In genomic region chr7:74094224-74095095, GRCh38 we compare ENCODE assay signal across 8 cellular contexts. TPM values are rescaled to one million over a fixed set of nuclear protein-coding genes. Genes with fewer than 3 reads are reported as not detected.
DNase-seq lines count a peak whose midpoint lies in the region; ATAC-seq and TF ChIP-seq lines count a peak whose summit lies in the region.

No MANE protein-coding gene starts in this region.

- H3K4me1 ChIP-seq in neutrophil (ENCODE audit: control insufficient read depth in 1 of 2, insufficient read depth in 1 of 2, low read depth in 1 of 2, low read length in 1 of 2), result peaks cover 28% of the 10 kb centered on the region in 2 experiments

- H3K27ac ChIP-seq in neutrophil (peak overlapping the region; percentile 77), substantia nigra (ENCODE audit: low read depth, low read length, poor library complexity, severe bottlenecking) (peak overlapping the region; percentile 64)

- H3K36me3 ChIP-seq in neutrophil, result no peaks in the 10 kb centered on the region

- H3K27me3 ChIP-seq in neutrophil, result no peaks in the 10 kb centered on the region

- no peaks in the 10 kb centered on the region for H3K9me3 ChIP-seq in neutrophil

- ATAC-seq in GM18498 (IDR thresholded peaks at IDR 0.05; ENCODE audit: unreplicated experiment) (peak; percentile 69), HG02884 (IDR thresholded peaks at IDR 0.05; ENCODE audit: unreplicated experiment) (peak; percentile 48)

- DNase-seq in activated T-helper 1 cell treated with anti-CD3 and anti-CD28 coated beads, Interleukin-2, amount 50 U/mL, for 16 hours (ENCODE audit: low read depth in 1 of 2, low spot score in 1 of 2), result peak; percentile 39 to 50
- DNase-seq in foreskin fibroblast (peak; percentile 95 to 97), substantia nigra (lab: John Stamatoyannopoulos, UW) (peak in 26 of 49 donors; percentile 8 to 75 (median 26)), NCI-H345 treated with DMSO at 0.1 percent for 48 hours (lab: John Stamatoyannopoulos, UW; ENCODE audit: unreplicated experiment) (no peak)

- TF ChIP-seq CTCF in foreskin fibroblast (IDR thresholded peaks at IDR 0.05; ENCODE audit: low read depth, low read length) (no peak), neutrophil (IDR thresholded peaks at IDR 0.05) (no peak)

- H3K4me3 ChIP-seq in foreskin fibroblast (ENCODE audit: low read depth in 1 of 2, low read length in 2 of 2) (peak overlapping the region; percentile 32 to 38), neutrophil (ENCODE audit: low read depth in 1 of 2, low read length in 1 of 2) (peak overlapping the region; percentile 68 to 83)

TF ChIP-seq in PFSK-1, 5 proteins besides CTCF, POLR2A, EP300 and RAD21:
- TF ChIP-seq TAF1 (IDR thresholded peaks at IDR 0.05; ENCODE audit: borderline replicate concordance, insufficient read depth, low read length), result 0 out of 2 replicates have a peak, but pooled peaks have one; percentile 5
- TF ChIP-seq FOXP2 (optimal IDR thresholded peaks at IDR 0.05; ENCODE audit: borderline replicate concordance, extremely low read depth, extremely low read length, insufficient read depth), result no peak
- 0 out of 4 replicates have a peak, but pooled peaks of 1 of the 2 experiments have one; percentile 5 for TF ChIP-seq REST (IDR thresholded peaks at IDR 0.05; ENCODE audit: insufficient read depth in 1 of 2, low read depth in 2 of 2, low read length in 2 of 2)
- peak; percentile 23; the same call in 1 of the 2 replicates for TF ChIP-seq SIN3A (IDR thresholded peaks at IDR 0.05; ENCODE audit: borderline replicate concordance, insufficient read depth, low read length)
- no peak; the same call in 1 of the 2 replicates for TF ChIP-seq POLR2AphosphoS5 (IDR thresholded peaks at IDR 0.05; ENCODE audit: low read depth, low read length)

RNA-seq across cellular contexts. Expression of gene LIMK1, which starts 10.9 kb away (rescaled TPM):
- polyA plus RNA-seq in PFSK-1 (2012; ENCODE audit: insufficient read length, low read depth), result 71.3 TPM
